Comparison of ENCODE assay signal across 15 cellular contexts in the genomic region with DNA sequence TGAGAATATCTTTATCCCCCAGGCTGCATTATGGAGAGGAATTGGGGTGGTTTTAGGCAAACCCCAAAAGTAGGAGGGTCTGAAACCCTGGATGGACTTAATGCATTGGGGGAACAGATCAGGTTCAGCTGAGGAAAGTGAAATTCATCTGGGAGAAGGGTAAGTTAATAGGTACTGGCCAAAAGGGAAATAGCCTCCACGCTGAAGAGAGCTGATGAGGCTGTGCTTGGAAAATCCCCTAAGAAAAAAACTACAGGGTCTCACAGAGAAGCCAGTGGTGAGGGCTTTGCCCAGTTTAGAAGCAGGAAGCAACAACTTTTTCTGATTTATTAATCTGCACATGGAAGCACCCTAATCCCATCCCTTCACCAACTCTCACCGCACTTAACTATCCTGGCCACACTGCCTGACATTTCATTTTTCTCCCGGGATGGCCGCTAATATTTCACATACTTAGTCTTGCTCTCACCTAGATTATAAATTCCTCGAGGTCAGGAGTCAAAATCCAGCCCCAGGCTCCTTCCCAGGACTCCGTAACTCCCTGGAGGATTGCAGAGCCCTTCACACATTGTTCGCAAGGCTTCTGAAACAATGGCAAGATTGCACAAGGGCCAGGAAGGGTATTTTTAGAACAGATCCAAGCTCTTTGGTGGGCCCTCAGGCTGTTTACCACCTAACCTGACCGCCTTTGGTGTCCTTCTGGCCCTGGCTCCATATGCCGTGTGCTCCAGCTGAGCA.
A peak's percentile ranks its signal among the peaks of the same experiment; 100 is the strongest.
DNase-seq lines count a peak whose midpoint lies in the region; ATAC-seq and TF ChIP-seq lines count a peak whose summit lies in the region.
"Had no signal": no experiment of that assay in that cellular context is flagged by ENCODE, and none has a peak within 500 bp of the region (broad histone marks: within the 10 kb centered on the region; RNA-seq: fewer than 3 reads in every experiment).

No MANE protein-coding gene starts in this region.

- H3K27ac Mint-ChIP-seq in natural killer cell treated with Interleukin-12 subunit alpha and Interleukin-12 subunit beta and Interleukin-15 and Interleukin-18, amount 100 ng/mL, for 72 hours = peak overlapping the region in 1 of 2 donors; percentile 15
- H3K27ac Mint-ChIP-seq in natural killer cell = no peak overlapping the region
- H3K27ac Mint-ChIP-seq in naive thymus-derived CD8-positive, alpha-beta T cell = peak overlapping the region in 2 of 10 donors; percentile 15 to 63
- H3K27ac Mint-ChIP-seq: activated CD8-positive, alpha-beta memory T cell treated with anti-CD3 and anti-CD28 coated beads, Interleukin-2, amount 10 ng/mL, durations not matched to agents 7 days and 5 days had no signal

- H3K27me3 ChIP-seq in esophagus muscularis mucosa (no peaks in the 10 kb centered on the region), prostate gland (replicated peaks; ENCODE audit: insufficient read depth) (no peaks in the 10 kb centered on the region), vagina (no peaks in the 10 kb centered on the region)

- TF ChIP-seq CTCF in natural killer cell (IDR thresholded peaks at IDR 0.05) = no peak
- TF ChIP-seq CTCF in esophagus muscularis mucosa (IDR thresholded peaks at IDR 0.05) = no peak
- TF ChIP-seq CTCF in prostate gland (IDR thresholded peaks at IDR 0.05) = no peak
- no peak for TF ChIP-seq CTCF in vagina (IDR thresholded peaks at IDR 0.05)

- peak; percentile 12 for DNase-seq in natural killer cell treated with Interleukin-12 subunit alpha and Interleukin-12 subunit beta and Interleukin-15 and Interleukin-18, amount 100 ng/mL, for 72 hours (ENCODE audit: low spot score)
- no peak for DNase-seq in natural killer cell
- no peak for DNase-seq in esophagus muscularis mucosa (ENCODE audit: extremely low spot score)
- no peak for DNase-seq in prostate gland (ENCODE audit: low spot score)
- DNase-seq in vagina (ENCODE audit: extremely low spot score in 2 of 2) = no peak
- DNase-seq in naive thymus-derived CD8-positive, alpha-beta T cell = no peak
- DNase-seq in NCI-H2107 treated with DMSO at 0.1 percent for 48 hours (lab: John Stamatoyannopoulos, UW; ENCODE audit: unreplicated experiment) = no peak
- DNase-seq: activated CD8-positive, alpha-beta memory T cell treated with anti-CD3 and anti-CD28 coated beads, Interleukin-2, amount 10 ng/mL, durations not matched to agents 7 days and 5 days; activated naive CD4-positive, alpha-beta T cell; DMS 273 treated with DMSO at 0.1 percent for 48 hours; effector CD8-positive, alpha-beta T cell; mucosa of descending colon; NCI-H187 treated with DMSO at 0.1 percent for 48 hours; NCI-H748 treated with DMSO at 0.1 percent for 48 hours had no signal

- H3K27me3 Mint-ChIP-seq in natural killer cell treated with Interleukin-12 subunit alpha and Interleukin-12 subunit beta and Interleukin-15 and Interleukin-18, amount 100 ng/mL, for 72 hours = peaks cover 0 to 17% of the 10 kb centered on the region in 2 donors
- peaks cover 2 to 9% of the 10 kb centered on the region in 2 donors for H3K27me3 Mint-ChIP-seq in natural killer cell (ENCODE audit: low read depth in 2 of 2)
- H3K27me3 Mint-ChIP-seq in naive thymus-derived CD8-positive, alpha-beta T cell = peaks cover 0 to 5% (median 0%) of the 10 kb centered on the region in 5 donors

- TF ChIP-seq EP300 in esophagus muscularis mucosa (IDR thresholded peaks at IDR 0.05) = no peak

- no peak overlapping the region for H3K4me3 Mint-ChIP-seq in natural killer cell treated with Interleukin-12 subunit alpha and Interleukin-12 subunit beta and Interleukin-15 and Interleukin-18, amount 100 ng/mL, for 72 hours
- no peak overlapping the region for H3K4me3 Mint-ChIP-seq in natural killer cell
- no peak overlapping the region for H3K4me3 Mint-ChIP-seq in naive thymus-derived CD8-positive, alpha-beta T cell
- H3K4me3 Mint-ChIP-seq: activated CD8-positive, alpha-beta memory T cell treated with anti-CD3 and anti-CD28 coated beads, Interleukin-2, amount 10 ng/mL, durations not matched to agents 7 days and 5 days had no signal

- intact Hi-C loops in natural killer cell (cut with micrococcal nuclease) (no loop called here), esophagus muscularis mucosa (cut with DNase I) (loop anchor here (5.0 to 10.0 kb wide), 2 partner anchors 185 to 452 kb away; no protein-coding TSS in a partner anchor), prostate gland (cut with DNase I) (loop anchor here (5.0 to 10.0 kb wide), 2 partner anchors 42 to 445 kb away; no protein-coding TSS in a partner anchor), vagina (cut with DNase I) (loop anchor here (10.0 kb wide), 1 partner anchor 445 kb away; no protein-coding TSS in a partner anchor)

- H3K36me3 ChIP-seq in esophagus muscularis mucosa = no peaks in the 10 kb centered on the region
- H3K36me3 ChIP-seq in prostate gland = no peaks in the 10 kb centered on the region
- no peaks in the 10 kb centered on the region for H3K36me3 ChIP-seq in vagina

- 66% methylated on average over 9 of the region's 9 CpGs for WGBS in esophagus muscularis mucosa
- 69% methylated on average over 9 of the region's 9 CpGs for WGBS in prostate gland

- H3K4me3 ChIP-seq in esophagus muscularis mucosa (no peak overlapping the region), prostate gland (no peak overlapping the region), vagina (no peak overlapping the region)
- H3K4me3 ChIP-seq: mucosa of descending colon had no signal

- H3K9me3 Mint-ChIP-seq in natural killer cell treated with Interleukin-12 subunit alpha and Interleukin-12 subunit beta and Interleukin-15 and Interleukin-18, amount 100 ng/mL, for 72 hours = no peaks in the 10 kb centered on the region
- no peaks in the 10 kb centered on the region for H3K9me3 Mint-ChIP-seq in natural killer cell
- no peaks in the 10 kb centered on the region for H3K9me3 Mint-ChIP-seq in naive thymus-derived CD8-positive, alpha-beta T cell

- H3K4me1 ChIP-seq in esophagus muscularis mucosa (peaks cover 96 to 100% (median 100%) of the 10 kb centered on the region in 4 donors), prostate gland (replicated peaks) (peaks cover 31% of the 10 kb centered on the region), vagina (peaks cover 91% of the 10 kb centered on the region)

- TF ChIP-seq POLR2A in esophagus muscularis mucosa (IDR thresholded peaks at IDR 0.05; ENCODE audit: low read depth) (no peak), prostate gland (IDR thresholded peaks at IDR 0.05) (no peak), vagina (IDR thresholded peaks at IDR 0.05) (no peak)

- POLR2A ChIA-PET in naive thymus-derived CD8-positive, alpha-beta T cell (lab: Charles Lee) = interaction anchor here (0.6 kb wide), 1 partner anchor 428 kb away, joined by 3 read pairs; no protein-coding TSS in a partner anchor

- H3K36me3 Mint-ChIP-seq in natural killer cell treated with Interleukin-12 subunit alpha and Interleukin-12 subunit beta and Interleukin-15 and Interleukin-18, amount 100 ng/mL, for 72 hours = no peaks in the 10 kb centered on the region
- no peaks in the 10 kb centered on the region for H3K36me3 Mint-ChIP-seq in natural killer cell
- no peaks in the 10 kb centered on the region for H3K36me3 Mint-ChIP-seq in naive thymus-derived CD8-positive, alpha-beta T cell
- H3K36me3 Mint-ChIP-seq: activated CD8-positive, alpha-beta memory T cell treated with anti-CD3 and anti-CD28 coated beads, Interleukin-2, amount 10 ng/mL, durations not matched to agents 7 days and 5 days had no signal

- no peaks in the 10 kb centered on the region for H3K9me3 ChIP-seq in esophagus muscularis mucosa
- H3K9me3 ChIP-seq in prostate gland = no peaks in the 10 kb centered on the region
- H3K9me3 ChIP-seq in vagina = no peaks in the 10 kb centered on the region
- H3K9me3 ChIP-seq: mucosa of descending colon had no signal

- H3K27ac ChIP-seq in esophagus muscularis mucosa (replicated peaks in 1 of 4) (peak overlapping the region; percentile 92 to 99 (median 96)), prostate gland (peak overlapping the region; percentile 99 to 100), vagina (peak overlapping the region; percentile 98)

- ATAC-seq in natural killer cell treated with Interleukin-12 subunit alpha and Interleukin-12 subunit beta and Interleukin-15 and Interleukin-18, amount 100 ng/mL, for 72 hours = no peak
- ATAC-seq in natural killer cell (no peak), GM21737 (IDR thresholded peaks at IDR 0.05; ENCODE audit: unreplicated experiment) (no peak)
- ATAC-seq in naive thymus-derived CD8-positive, alpha-beta T cell = no peak
- ATAC-seq: activated CD8-positive, alpha-beta memory T cell treated with anti-CD3 and anti-CD28 coated beads, Interleukin-2, amount 10 ng/mL, durations not matched to agents 7 days and 5 days; mucosa of descending colon had no signal

- H3K4me1 Mint-ChIP-seq in natural killer cell treated with Interleukin-12 subunit alpha and Interleukin-12 subunit beta and Interleukin-15 and Interleukin-18, amount 100 ng/mL, for 72 hours (ENCODE audit: low read depth in 2 of 2) = peaks cover 0 to 4% of the 10 kb centered on the region in 2 donors
- no peaks in the 10 kb centered on the region for H3K4me1 Mint-ChIP-seq in natural killer cell
- H3K4me1 Mint-ChIP-seq in naive thymus-derived CD8-positive, alpha-beta T cell = peaks cover 13 to 17% (median 17%) of the 10 kb centered on the region in 4 donors
